1 cellular context compared by ENCODE assay signal in genomic region chr19:57078802-57079201, GRCh38.
TF ChIP-seq lines count a peak whose summit lies in the region.

No MANE protein-coding gene starts in this region.

TF ChIP-seq in HepG2, 621 proteins besides CTCF, POLR2A, EP300 and RAD21 (continued from another document):
- TF ChIP-seq, protein P1, sequence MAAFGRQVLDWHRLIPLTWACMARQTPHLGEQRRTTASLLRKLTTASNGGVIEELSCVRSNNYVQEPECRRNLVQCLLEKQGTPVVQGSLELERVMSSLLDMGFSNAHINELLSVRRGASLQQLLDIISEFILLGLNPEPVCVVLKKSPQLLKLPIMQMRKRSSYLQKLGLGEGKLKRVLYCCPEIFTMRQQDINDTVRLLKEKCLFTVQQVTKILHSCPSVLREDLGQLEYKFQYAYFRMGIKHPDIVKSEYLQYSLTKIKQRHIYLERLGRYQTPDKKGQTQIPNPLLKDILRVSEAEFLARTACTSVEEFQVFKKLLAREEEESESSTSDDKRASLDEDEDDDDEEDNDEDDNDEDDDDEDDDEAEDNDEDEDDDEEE (CRISPR knock-in tag; IDR thresholded peaks at IDR 0.05) = 0 out of 2 replicates have a peak, but pooled peaks have one; percentile 25
- TF ChIP-seq ZNF816 (CRISPR knock-in tag; IDR thresholded peaks at IDR 0.05; ENCODE audit: borderline replicate concordance) = 0 out of 2 replicates have a peak, but pooled peaks have one; percentile 60
- TF ChIP-seq RFX1 (IDR thresholded peaks at IDR 0.05) = peak; percentile 70
- peak; percentile 78 for TF ChIP-seq RFX3 (CRISPR knock-in tag; IDR thresholded peaks at IDR 0.05)
